In the genomic region with DNA sequence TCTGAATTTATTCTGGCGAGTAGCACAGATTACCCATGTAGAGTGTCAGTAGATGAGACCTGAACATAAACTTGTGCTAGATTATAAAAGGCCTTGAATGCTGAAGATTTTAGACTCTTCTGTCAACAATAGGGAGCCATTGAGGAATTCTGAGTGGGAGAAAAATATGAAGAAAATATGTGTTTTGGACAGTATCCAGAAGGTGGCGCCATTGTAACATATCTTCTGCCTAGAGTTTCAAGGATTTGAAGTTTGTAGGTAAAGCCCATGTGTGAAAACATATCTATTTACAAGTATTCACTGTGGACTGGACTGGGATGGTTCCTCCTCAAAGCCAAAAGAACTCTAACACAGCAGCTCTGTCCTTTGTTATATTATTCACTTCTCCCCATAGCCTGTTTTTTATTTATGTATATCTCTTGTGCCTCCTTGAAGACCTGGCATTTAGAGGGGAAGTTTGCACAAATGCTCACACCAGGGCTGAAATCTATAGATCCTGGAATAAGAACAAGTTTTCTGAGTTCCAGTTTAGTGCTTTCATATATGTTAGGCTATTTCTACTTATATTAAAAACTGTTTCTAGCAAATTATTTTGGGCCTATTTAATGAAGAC, we compare ENCODE assay signal across 8 cellular contexts.
DNase-seq lines count a peak whose midpoint lies in the region; ATAC-seq and TF ChIP-seq lines count a peak whose summit lies in the region.

No MANE protein-coding gene starts in this region.

- DNase-seq in EL (peak; percentile 68), HEK293T (ENCODE audit: extremely low spot score) (peak; percentile 26), NCI-H345 (lab: John Stamatoyannopoulos, UW) (peak; percentile 55), astrocyte of the cerebellum (ENCODE audit: low read depth) (peak; percentile 66), kidney glomerular epithelial cell (lab: John Stamatoyannopoulos, UW) (peak; percentile 64), amniotic stem cell (lab: John Stamatoyannopoulos, UW) (no peak), KG1 (lab: John Stamatoyannopoulos, UW) (no peak)

- in situ Hi-C loops in astrocyte of the cerebellum (cut with HindIII; ENCODE audit: low sequenced_read_pairs) = no loop called here

- CTCF ChIA-PET in HEK293T (lab: Yijun Ruan, JAX) = interaction anchor here (1.5 kb wide), 1 partner anchor 85 kb away, joined by 5 read pairs; no protein-coding TSS in a partner anchor

- ATAC-seq in HG03571 (IDR thresholded peaks at IDR 0.05; ENCODE audit: unreplicated experiment) = no peak

- H3K4me3 ChIP-seq in astrocyte of the cerebellum (ENCODE audit: low read depth, low read length) = no peak overlapping the region

- POLR2A ChIA-PET in HEK293T (lab: Yijun Ruan, JAX) = no interaction called here

- peak; percentile 40 for TF ChIP-seq CTCF in astrocyte of the cerebellum (IDR thresholded peaks at IDR 0.05; ENCODE audit: low read depth, low read length, missing control alignments)

TF ChIP-seq in HEK293T, 16 proteins besides CTCF, POLR2A, EP300 and RAD21:
- TF ChIP-seq HDGF (IDR thresholded peaks at IDR 0.05; ENCODE audit: borderline replicate concordance) (no peak), ELF4 (IDR thresholded peaks at IDR 0.05) (no peak), SP1 (IDR thresholded peaks at IDR 0.05) (no peak), FOXA1 (IDR thresholded peaks at IDR 0.05) (no peak), SUZ12 (IDR thresholded peaks at IDR 0.05) (no peak), FOXK2 (IDR thresholded peaks at IDR 0.05) (no peak), FOXM1 (IDR thresholded peaks at IDR 0.05; ENCODE audit: borderline replicate concordance) (no peak)

Comparison
In these comparisons a context has a peak if more than half of its experiments do, and no peak if none do; other contexts are left out.
1. DNase-seq: peak in EL (single experiment), HEK293T (single experiment), NCI-H345 (single experiment), astrocyte of the cerebellum (single experiment) and kidney glomerular epithelial cell (single experiment); none in amniotic stem cell (single experiment) and KG1 (single experiment).